27 cellular contexts compared by ENCODE assay signal in the genomic region with DNA sequence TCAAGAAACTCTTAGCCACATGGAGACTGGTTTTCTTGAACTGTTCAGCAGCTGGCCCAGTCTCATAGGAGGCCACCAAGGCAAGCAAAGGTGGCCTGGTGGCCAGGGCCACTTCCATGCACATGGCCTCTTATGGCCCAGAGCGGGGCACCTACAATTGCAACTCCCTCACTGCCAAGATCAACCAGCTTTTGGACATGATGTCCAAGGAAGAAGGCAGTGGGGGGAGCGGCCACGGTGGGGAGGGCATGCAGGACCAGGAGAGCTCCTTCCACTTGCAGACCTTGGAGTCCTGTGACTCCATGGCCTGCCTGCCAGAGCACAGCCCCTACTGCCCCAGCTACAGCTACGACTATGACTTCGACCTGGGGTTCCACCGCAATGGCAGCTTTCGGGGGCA.
"Had no signal": no experiment of that assay in that cellular context is flagged by ENCODE, and none has a peak within 500 bp of the region (broad histone marks: within the 10 kb centered on the region; RNA-seq: fewer than 3 reads in every experiment).

No MANE protein-coding gene starts in this region.

- H3K27ac Mint-ChIP-seq: naive thymus-derived CD4-positive, alpha-beta T cell; natural killer cell; nephron; neural progenitor cell; progenitor cell of endocrine pancreas; stimulated activated effector memory CD8-positive, alpha-beta T cell treated with anti-CD3 and anti-CD28 coated beads, Interleukin-12 subunit alpha, Interleukin-12 subunit beta, amount 100 ng/mL, for 72 hours; stimulated activated naive B cell treated with anti-CD40 and anti-IgM and Interleukin-4, amounts not matched to agents 10 μg/mL and 1 μg/mL and 100 μg/mL, for 72 hours; stimulated activated naive CD8-positive, alpha-beta T cell treated with anti-CD3 and anti-CD28 coated beads, Interleukin-15, Interleukin-2, amounts not matched to agents 100 ng/mL and 50 ng/mL, for 24 hours had no signal

- H3K27me3 Mint-ChIP-seq: naive thymus-derived CD4-positive, alpha-beta T cell; progenitor cell of endocrine pancreas; stimulated activated naive B cell treated with anti-CD40 and anti-IgM and Interleukin-4, amounts not matched to agents 10 μg/mL and 1 μg/mL and 100 μg/mL, for 72 hours; stimulated activated naive CD8-positive, alpha-beta T cell treated with anti-CD3 and anti-CD28 coated beads, Interleukin-15, Interleukin-2, amounts not matched to agents 100 ng/mL and 50 ng/mL, for 24 hours had no signal

- H3K4me3 ChIP-seq: neural progenitor cell, pancreas, psoas muscle, right lobe of liver, sigmoid colon, stomach, thoracic aorta, thyroid gland, tibial nerve, upper lobe of left lung, vagina had no signal

- ATAC-seq: naive thymus-derived CD4-positive, alpha-beta T cell; natural killer cell; pancreas; psoas muscle; right cardiac atrium; right lobe of liver; stimulated activated effector memory CD8-positive, alpha-beta T cell treated with anti-CD3 and anti-CD28 coated beads, Interleukin-12 subunit alpha, Interleukin-12 subunit beta, amount 100 ng/mL, for 72 hours; stimulated activated naive B cell treated with anti-CD40 and anti-IgM and Interleukin-4, amounts not matched to agents 10 μg/mL and 1 μg/mL and 100 μg/mL, for 72 hours had no signal

- H3K27ac ChIP-seq: neural progenitor cell, neutrophil, pancreas, psoas muscle, right lobe of liver, sigmoid colon, stomach, thoracic aorta, thyroid gland, tibial nerve, upper lobe of left lung, vagina had no signal

- H3K9ac ChIP-seq: neural progenitor cell had no signal

- H3K9me3 ChIP-seq: neutrophil, pancreas, psoas muscle, thoracic aorta, thyroid gland, tibial nerve, vagina had no signal

- DNase-seq: naive thymus-derived CD4-positive, alpha-beta T cell; natural killer cell; nucleus accumbens; psoas muscle; right cardiac atrium; right lobe of liver; sigmoid colon; small intestine; stimulated activated CD4-positive, alpha-beta T cell treated with anti-CD3 and anti-CD28 coated beads, Interleukin-12 subunit alpha, Interleukin-12 subunit beta, amount 100 ng/mL, for 4 hours; stimulated activated CD4-positive, alpha-beta T cell treated with anti-CD3 and anti-CD28 coated beads, Interleukin-1b, Interleukin-23, amount 100 ng/mL, for 48 hours; stimulated activated CD4-positive, alpha-beta T cell treated with anti-CD3 and anti-CD28 coated beads, Interleukin-4, amount 100 ng/mL, for 24 hours; stimulated activated naive B cell treated with anti-CD40 and anti-IgM and Interleukin-4, amounts not matched to agents 10 μg/mL and 1 μg/mL and 100 μg/mL, for 72 hours; stimulated activated naive CD4-positive, alpha-beta T cell treated with Interleukin-2 at 50 U/mL for 16 hours; stomach; thyroid gland; trophoblast cell had no signal

- H3K4me2 ChIP-seq: neural progenitor cell had no signal

- H3K36me3 ChIP-seq: neural progenitor cell, neutrophil, pancreas, right lobe of liver, sigmoid colon, stomach, thoracic aorta, thyroid gland, tibial nerve, upper lobe of left lung, vagina had no signal

- H3K27me3 ChIP-seq: neural progenitor cell, neutrophil, pancreas, right lobe of liver, sigmoid colon, stomach, thyroid gland, tibial nerve, upper lobe of left lung, vagina had no signal

- H2AFZ ChIP-seq: neural progenitor cell had no signal

- H3K4me1 Mint-ChIP-seq: naive thymus-derived CD4-positive, alpha-beta T cell; natural killer cell; nephron; neural progenitor cell; stimulated activated effector memory CD8-positive, alpha-beta T cell treated with anti-CD3 and anti-CD28 coated beads, Interleukin-12 subunit alpha, Interleukin-12 subunit beta, amount 100 ng/mL, for 72 hours; stimulated activated naive B cell treated with anti-CD40 and anti-IgM and Interleukin-4, amounts not matched to agents 10 μg/mL and 1 μg/mL and 100 μg/mL, for 72 hours had no signal

- H3K36me3 Mint-ChIP-seq: neural progenitor cell; stimulated activated effector memory CD8-positive, alpha-beta T cell treated with anti-CD3 and anti-CD28 coated beads, Interleukin-12 subunit alpha, Interleukin-12 subunit beta, amount 100 ng/mL, for 72 hours; stimulated activated naive B cell treated with anti-CD40 and anti-IgM and Interleukin-4, amounts not matched to agents 10 μg/mL and 1 μg/mL and 100 μg/mL, for 72 hours had no signal

- H3K4me3 Mint-ChIP-seq: naive thymus-derived CD4-positive, alpha-beta T cell; natural killer cell; nephron; neural progenitor cell; stimulated activated effector memory CD8-positive, alpha-beta T cell treated with anti-CD3 and anti-CD28 coated beads, Interleukin-12 subunit alpha, Interleukin-12 subunit beta, amount 100 ng/mL, for 72 hours; stimulated activated naive B cell treated with anti-CD40 and anti-IgM and Interleukin-4, amounts not matched to agents 10 μg/mL and 1 μg/mL and 100 μg/mL, for 72 hours; stimulated activated naive CD8-positive, alpha-beta T cell treated with anti-CD3 and anti-CD28 coated beads, Interleukin-15, Interleukin-2, amounts not matched to agents 100 ng/mL and 50 ng/mL, for 24 hours had no signal

- H3K4me1 ChIP-seq: neural progenitor cell, pancreas, psoas muscle, right lobe of liver, sigmoid colon, stomach, thyroid gland, tibial nerve, upper lobe of left lung, vagina had no signal
